In the genomic region with DNA sequence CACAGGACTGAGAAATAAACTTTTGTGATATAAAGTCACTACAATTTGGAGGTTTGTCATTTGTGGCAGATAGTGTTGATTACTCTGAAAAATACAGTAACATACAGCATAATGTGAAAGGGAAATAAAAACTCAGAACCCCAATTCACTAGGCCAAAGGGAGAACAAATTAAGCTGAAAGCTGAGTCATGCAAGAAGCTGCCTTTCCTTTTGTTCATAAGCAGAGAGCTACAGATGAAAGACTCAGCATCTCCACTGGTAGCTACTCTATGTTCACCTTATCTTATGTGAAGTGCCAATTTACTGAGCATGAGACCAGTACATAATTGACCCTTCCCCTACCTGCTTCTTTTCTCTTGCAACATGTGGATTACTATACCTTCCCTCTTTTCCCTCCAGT, we compare ENCODE assay signal across 14 cellular contexts. TPM values are rescaled to one million over a fixed set of nuclear protein-coding genes. Genes with fewer than 3 reads are reported as not detected.
DNase-seq lines count a peak whose midpoint lies in the region; ATAC-seq and TF ChIP-seq lines count a peak whose summit lies in the region.
"Had no signal": no experiment of that assay in that cellular context is flagged by ENCODE, and none has a peak within 500 bp of the region (broad histone marks: within the 10 kb centered on the region; RNA-seq: fewer than 3 reads in every experiment).

No MANE protein-coding gene starts in this region.

- CTCF ChIA-PET in PC-9 (lab: Charles Lee) = interaction anchor here (0.6 to 1.3 kb wide), 2 partner anchors 332 to 576 kb away, joined by 5 to 15 read pairs; no protein-coding TSS in a partner anchor

- BruUV-seq in PC-9 (replicated peaks; lab: Mats Ljungman, UMichigan) = no TSS peak

- H3K9me3 Mint-ChIP-seq in activated naive CD8-positive, alpha-beta T cell (ENCODE audit: low read depth) = no peaks in the 10 kb centered on the region
- H3K9me3 Mint-ChIP-seq in activated naive CD8-positive, alpha-beta T cell treated with anti-CD3 and anti-CD28 coated beads, Interleukin-2, amount 50 U/mL, for 24 hours = no peaks in the 10 kb centered on the region
- H3K9me3 Mint-ChIP-seq in type B pancreatic cell = no peaks in the 10 kb centered on the region
- H3K9me3 Mint-ChIP-seq: memory B cell had no signal

- peak overlapping the region; percentile 36 for H3K27ac Mint-ChIP-seq in activated naive CD8-positive, alpha-beta T cell
- no peak overlapping the region for H3K27ac Mint-ChIP-seq in activated naive CD8-positive, alpha-beta T cell treated with anti-CD3 and anti-CD28 coated beads, Interleukin-2, amount 50 U/mL, for 24 hours
- peak overlapping the region; percentile 49 for H3K27ac Mint-ChIP-seq in type B pancreatic cell
- H3K27ac Mint-ChIP-seq: B cell, memory B cell had no signal

- H2AFZ ChIP-seq in PC-9 = peak overlapping the region; percentile 34; the same call in 1 of the 2 replicates

- peak overlapping the region; percentile 23; the same call in 1 of the 2 replicates for H3K4me3 ChIP-seq in PC-9
- H3K4me3 ChIP-seq in esophagus squamous epithelium = no peak overlapping the region
- H3K4me3 ChIP-seq: heart left ventricle had no signal

- H3K4me1 Mint-ChIP-seq in activated naive CD8-positive, alpha-beta T cell (ENCODE audit: low read depth) = peaks cover 10% of the 10 kb centered on the region
- H3K4me1 Mint-ChIP-seq in activated naive CD8-positive, alpha-beta T cell treated with anti-CD3 and anti-CD28 coated beads, Interleukin-2, amount 50 U/mL, for 24 hours = peaks cover 11% of the 10 kb centered on the region
- H3K4me1 Mint-ChIP-seq in type B pancreatic cell (ENCODE audit: unreplicated experiment) = peaks cover 9% of the 10 kb centered on the region

- no peak for DNase-seq in activated naive CD8-positive, alpha-beta T cell treated with anti-CD3 and anti-CD28 coated beads, Interleukin-2, amount 50 U/mL, for 24 hours
- DNase-seq in PC-9 (peak in 1 of 2 experiments; percentile 85), esophagus squamous epithelium (lab: John Stamatoyannopoulos, UW) (no peak), type B pancreatic cell (ENCODE audit: extremely low spot score, unreplicated experiment) (no peak), NCI-H748 (lab: John Stamatoyannopoulos, UW; ENCODE audit: unreplicated experiment) (no peak)
- DNase-seq in activated naive CD4-positive, alpha-beta T cell (lab: John Stamatoyannopoulos, UW) = no peak
- DNase-seq: GDM1, heart left ventricle, SIG-M5, WERI-Rb-1 had no signal

- H3K79me2 ChIP-seq in PC-9 (ENCODE audit: low read depth) = 0 out of 2 replicates have a peak, but pooled peaks cover 3% of the 10 kb centered on the region

- H3K27me3 ChIP-seq in PC-9 (ENCODE audit: insufficient read depth, low read depth) (no peaks in the 10 kb centered on the region), esophagus squamous epithelium (no peaks in the 10 kb centered on the region)
- H3K27me3 ChIP-seq: heart left ventricle had no signal

- H3K27me3 Mint-ChIP-seq in activated naive CD8-positive, alpha-beta T cell = no peaks in the 10 kb centered on the region
- H3K27me3 Mint-ChIP-seq in activated naive CD8-positive, alpha-beta T cell treated with anti-CD3 and anti-CD28 coated beads, Interleukin-2, amount 50 U/mL, for 24 hours = no peaks in the 10 kb centered on the region
- no peaks in the 10 kb centered on the region for H3K27me3 Mint-ChIP-seq in type B pancreatic cell
- H3K27me3 Mint-ChIP-seq: B cell, memory B cell had no signal

- peaks cover 32% of the 10 kb centered on the region for H3F3A ChIP-seq in PC-9 (ENCODE audit: insufficient read depth, low read depth)

- peak overlapping the region; percentile 79 for H3K4me2 ChIP-seq in PC-9

- H3K36me3 Mint-ChIP-seq in activated naive CD8-positive, alpha-beta T cell = peaks cover 3% of the 10 kb centered on the region
- H3K36me3 Mint-ChIP-seq in activated naive CD8-positive, alpha-beta T cell treated with anti-CD3 and anti-CD28 coated beads, Interleukin-2, amount 50 U/mL, for 24 hours (ENCODE audit: low read depth) = no peaks in the 10 kb centered on the region
- no peaks in the 10 kb centered on the region for H3K36me3 Mint-ChIP-seq in type B pancreatic cell
- H3K36me3 Mint-ChIP-seq: memory B cell had no signal

- TF ChIP-seq POLR2A in esophagus squamous epithelium (IDR thresholded peaks at IDR 0.05) = no peak

- no peaks in the 10 kb centered on the region for H4K20me1 ChIP-seq in PC-9 (ENCODE audit: insufficient read depth)

- H3K27ac ChIP-seq in PC-9 = peak overlapping the region; percentile 97
- H3K27ac ChIP-seq in esophagus squamous epithelium = peak overlapping the region in 3 of 4 donors; percentile 74 to 86 (median 86)
- H3K27ac ChIP-seq: heart left ventricle, WERI-Rb-1 had no signal

- H3K9me3 ChIP-seq in PC-9 (ENCODE audit: insufficient read depth, low read depth) (no peaks in the 10 kb centered on the region), esophagus squamous epithelium (no peaks in the 10 kb centered on the region)
- H3K9me3 ChIP-seq: heart left ventricle had no signal

- no peak for ATAC-seq in activated naive CD8-positive, alpha-beta T cell treated with anti-CD3 and anti-CD28 coated beads, Interleukin-2, amount 50 U/mL, for 24 hours
- no peak for ATAC-seq in HG02973 (IDR thresholded peaks at IDR 0.05; ENCODE audit: unreplicated experiment)
- ATAC-seq: heart left ventricle had no signal

- H3K4me3 Mint-ChIP-seq in activated naive CD8-positive, alpha-beta T cell = no peak overlapping the region
- no peak overlapping the region for H3K4me3 Mint-ChIP-seq in activated naive CD8-positive, alpha-beta T cell treated with anti-CD3 and anti-CD28 coated beads, Interleukin-2, amount 50 U/mL, for 24 hours
- H3K4me3 Mint-ChIP-seq in type B pancreatic cell = no peak overlapping the region
- H3K4me3 Mint-ChIP-seq: B cell, memory B cell had no signal

- intact Hi-C loops in PC-9 (cut with micrococcal nuclease; ENCODE audit: unreplicated experiment) (no loop called here), esophagus squamous epithelium (cut with DNase I) (loop anchor here (10.0 kb wide), 1 partner anchor 542 kb away; no protein-coding TSS in a partner anchor)

- no peaks in the 10 kb centered on the region for H3K9me2 ChIP-seq in PC-9 (ENCODE audit: insufficient read depth)

- H3K4me1 ChIP-seq in PC-9 (replicated peaks; ENCODE audit: insufficient read depth) (peaks cover 59% of the 10 kb centered on the region), esophagus squamous epithelium (peaks cover 6 to 42% (median 13%) of the 10 kb centered on the region in 3 donors)

- TF ChIP-seq CTCF in PC-9 (conservative IDR thresholded peaks at IDR 0.05) (no peak), esophagus squamous epithelium (IDR thresholded peaks at IDR 0.05) (no peak), type B pancreatic cell (conservative IDR thresholded peaks at IDR 0.05) (no peak)

- POLR2A ChIA-PET in PC-9 (lab: Charles Lee; ENCODE audit: unreplicated experiment) = no interaction called here

- H3K36me3 ChIP-seq in PC-9 (ENCODE audit: low read depth) (no peaks in the 10 kb centered on the region), esophagus squamous epithelium (no peaks in the 10 kb centered on the region)
- H3K36me3 ChIP-seq: heart left ventricle, WERI-Rb-1 had no signal

RNA-seq across cellular contexts. Expression of a gene that starts 19.3 kb away (rescaled TPM):
- total RNA-seq in PC-9 (2021) (81.4 and 110 TPM in 2 replicates), esophagus squamous epithelium (100 to 1,000 TPM in 2 of 4 donors, 10 to 100 TPM in 2; 65.0 to 115 (median 92.5) TPM), type B pancreatic cell (ENCODE audit: low replicate concordance) (87.9 and 103 TPM in 2 replicates)

RNA-seq across cellular contexts. Expression of a gene that starts 34.7 kb away (rescaled TPM):
- total RNA-seq in PC-9 (2021) (30.2 and 37.7 TPM in 2 replicates), esophagus squamous epithelium (10 to 100 TPM; 15.2 to 19.6 (median 16.5) TPM), type B pancreatic cell (ENCODE audit: low replicate concordance) (31.0 and 33.3 TPM in 2 replicates)
